Comparison of ENCODE assay signal across 11 cellular contexts in genomic region chr21:40926238-40926637, GRCh38.
"Had no signal": no experiment of that assay in that cellular context is flagged by ENCODE, and none has a peak within 500 bp of the region (broad histone marks: within the 10 kb centered on the region; RNA-seq: fewer than 3 reads in every experiment).

No MANE protein-coding gene starts in this region.

- DNase-seq: GM23248, GOT3, H7, H9, HCEC 1CT, HFFc6 had no signal

- FAIRE-seq: H1, H54 had no signal

- H3K4me3 Mint-ChIP-seq: GM23338, H9, HFFc6 had no signal

- H3K9me3 ChIP-seq: HAP-1 had no signal

- H3K9ac ChIP-seq: GM23248 had no signal

- H3K36me3 ChIP-seq: HAP-1 had no signal

- H3K27ac Mint-ChIP-seq: GM23338, HFFc6 had no signal

- H2AFZ ChIP-seq: GM23248, GM23338 had no signal

- H3K4me3 ChIP-seq: GM23248, GM23338, HAP-1 had no signal

- H3K27ac ChIP-seq: GM23248 had no signal

- H3K4me1 ChIP-seq: HAP-1 had no signal

- ATAC-seq: GM23338, HCT116 had no signal
